In the genomic region with DNA sequence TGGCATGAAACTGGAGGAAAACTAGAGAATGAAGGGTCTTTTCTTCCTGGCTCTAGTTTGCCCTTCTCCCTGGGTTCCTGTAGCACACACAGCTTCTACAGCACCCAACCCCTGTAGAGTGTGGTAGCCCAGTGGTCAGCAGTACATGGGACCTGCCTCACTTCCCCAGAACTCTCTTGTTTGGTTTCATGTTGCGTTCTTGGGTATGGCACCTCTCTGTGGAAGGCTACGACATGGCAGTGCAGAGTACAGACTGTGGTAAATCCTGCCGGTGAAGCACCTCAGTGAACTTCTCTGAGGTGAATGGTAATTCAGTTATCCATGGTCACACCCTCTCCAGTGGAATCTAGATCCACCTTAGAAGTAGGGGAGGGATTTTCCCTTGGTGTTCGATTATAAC, we compare ENCODE assay signal across 2 cellular contexts.
TF ChIP-seq lines count a peak whose summit lies in the region.

No MANE protein-coding gene starts in this region.

TF ChIP-seq in GM23338, 12 proteins besides CTCF, POLR2A, EP300 and RAD21 (continued from another document):
- TF ChIP-seq, protein P1, sequence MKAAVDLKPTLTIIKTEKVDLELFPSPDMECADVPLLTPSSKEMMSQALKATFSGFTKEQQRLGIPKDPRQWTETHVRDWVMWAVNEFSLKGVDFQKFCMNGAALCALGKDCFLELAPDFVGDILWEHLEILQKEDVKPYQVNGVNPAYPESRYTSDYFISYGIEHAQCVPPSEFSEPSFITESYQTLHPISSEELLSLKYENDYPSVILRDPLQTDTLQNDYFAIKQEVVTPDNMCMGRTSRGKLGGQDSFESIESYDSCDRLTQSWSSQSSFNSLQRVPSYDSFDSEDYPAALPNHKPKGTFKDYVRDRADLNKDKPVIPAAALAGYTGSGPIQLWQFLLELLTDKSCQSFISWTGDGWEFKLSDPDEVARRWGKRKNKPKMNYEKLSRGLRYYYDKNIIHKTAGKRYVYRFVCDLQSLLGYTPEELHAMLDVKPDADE (IDR thresholded peaks at IDR 0.05) = no peak
- no peak for TF ChIP-seq NANOG (IDR thresholded peaks at IDR 0.05; ENCODE audit: borderline replicate concordance)
- TF ChIP-seq ZNF331 (CRISPR knock-in tag; IDR thresholded peaks at IDR 0.05; ENCODE audit: low read depth) = no peak
- no peak for TF ChIP-seq JUNB (IDR thresholded peaks at IDR 0.05; ENCODE audit: unreplicated experiment)
- TF ChIP-seq EZH2phosphoT487 (IDR thresholded peaks at IDR 0.05; ENCODE audit: unreplicated experiment) = no peak
- TF ChIP-seq, protein P2, sequence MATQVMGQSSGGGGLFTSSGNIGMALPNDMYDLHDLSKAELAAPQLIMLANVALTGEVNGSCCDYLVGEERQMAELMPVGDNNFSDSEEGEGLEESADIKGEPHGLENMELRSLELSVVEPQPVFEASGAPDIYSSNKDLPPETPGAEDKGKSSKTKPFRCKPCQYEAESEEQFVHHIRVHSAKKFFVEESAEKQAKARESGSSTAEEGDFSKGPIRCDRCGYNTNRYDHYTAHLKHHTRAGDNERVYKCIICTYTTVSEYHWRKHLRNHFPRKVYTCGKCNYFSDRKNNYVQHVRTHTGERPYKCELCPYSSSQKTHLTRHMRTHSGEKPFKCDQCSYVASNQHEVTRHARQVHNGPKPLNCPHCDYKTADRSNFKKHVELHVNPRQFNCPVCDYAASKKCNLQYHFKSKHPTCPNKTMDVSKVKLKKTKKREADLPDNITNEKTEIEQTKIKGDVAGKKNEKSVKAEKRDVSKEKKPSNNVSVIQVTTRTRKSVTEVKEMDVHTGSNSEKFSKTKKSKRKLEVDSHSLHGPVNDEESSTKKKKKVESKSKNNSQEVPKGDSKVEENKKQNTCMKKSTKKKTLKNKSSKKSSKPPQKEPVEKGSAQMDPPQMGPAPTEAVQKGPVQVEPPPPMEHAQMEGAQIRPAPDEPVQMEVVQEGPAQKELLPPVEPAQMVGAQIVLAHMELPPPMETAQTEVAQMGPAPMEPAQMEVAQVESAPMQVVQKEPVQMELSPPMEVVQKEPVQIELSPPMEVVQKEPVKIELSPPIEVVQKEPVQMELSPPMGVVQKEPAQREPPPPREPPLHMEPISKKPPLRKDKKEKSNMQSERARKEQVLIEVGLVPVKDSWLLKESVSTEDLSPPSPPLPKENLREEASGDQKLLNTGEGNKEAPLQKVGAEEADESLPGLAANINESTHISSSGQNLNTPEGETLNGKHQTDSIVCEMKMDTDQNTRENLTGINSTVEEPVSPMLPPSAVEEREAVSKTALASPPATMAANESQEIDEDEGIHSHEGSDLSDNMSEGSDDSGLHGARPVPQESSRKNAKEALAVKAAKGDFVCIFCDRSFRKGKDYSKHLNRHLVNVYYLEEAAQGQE (IDR thresholded peaks at IDR 0.05; ENCODE audit: unreplicated experiment) = no peak
- TF ChIP-seq ZNF114 (CRISPR knock-in tag; IDR thresholded peaks at IDR 0.05) = no peak
- TF ChIP-seq, protein P3, sequence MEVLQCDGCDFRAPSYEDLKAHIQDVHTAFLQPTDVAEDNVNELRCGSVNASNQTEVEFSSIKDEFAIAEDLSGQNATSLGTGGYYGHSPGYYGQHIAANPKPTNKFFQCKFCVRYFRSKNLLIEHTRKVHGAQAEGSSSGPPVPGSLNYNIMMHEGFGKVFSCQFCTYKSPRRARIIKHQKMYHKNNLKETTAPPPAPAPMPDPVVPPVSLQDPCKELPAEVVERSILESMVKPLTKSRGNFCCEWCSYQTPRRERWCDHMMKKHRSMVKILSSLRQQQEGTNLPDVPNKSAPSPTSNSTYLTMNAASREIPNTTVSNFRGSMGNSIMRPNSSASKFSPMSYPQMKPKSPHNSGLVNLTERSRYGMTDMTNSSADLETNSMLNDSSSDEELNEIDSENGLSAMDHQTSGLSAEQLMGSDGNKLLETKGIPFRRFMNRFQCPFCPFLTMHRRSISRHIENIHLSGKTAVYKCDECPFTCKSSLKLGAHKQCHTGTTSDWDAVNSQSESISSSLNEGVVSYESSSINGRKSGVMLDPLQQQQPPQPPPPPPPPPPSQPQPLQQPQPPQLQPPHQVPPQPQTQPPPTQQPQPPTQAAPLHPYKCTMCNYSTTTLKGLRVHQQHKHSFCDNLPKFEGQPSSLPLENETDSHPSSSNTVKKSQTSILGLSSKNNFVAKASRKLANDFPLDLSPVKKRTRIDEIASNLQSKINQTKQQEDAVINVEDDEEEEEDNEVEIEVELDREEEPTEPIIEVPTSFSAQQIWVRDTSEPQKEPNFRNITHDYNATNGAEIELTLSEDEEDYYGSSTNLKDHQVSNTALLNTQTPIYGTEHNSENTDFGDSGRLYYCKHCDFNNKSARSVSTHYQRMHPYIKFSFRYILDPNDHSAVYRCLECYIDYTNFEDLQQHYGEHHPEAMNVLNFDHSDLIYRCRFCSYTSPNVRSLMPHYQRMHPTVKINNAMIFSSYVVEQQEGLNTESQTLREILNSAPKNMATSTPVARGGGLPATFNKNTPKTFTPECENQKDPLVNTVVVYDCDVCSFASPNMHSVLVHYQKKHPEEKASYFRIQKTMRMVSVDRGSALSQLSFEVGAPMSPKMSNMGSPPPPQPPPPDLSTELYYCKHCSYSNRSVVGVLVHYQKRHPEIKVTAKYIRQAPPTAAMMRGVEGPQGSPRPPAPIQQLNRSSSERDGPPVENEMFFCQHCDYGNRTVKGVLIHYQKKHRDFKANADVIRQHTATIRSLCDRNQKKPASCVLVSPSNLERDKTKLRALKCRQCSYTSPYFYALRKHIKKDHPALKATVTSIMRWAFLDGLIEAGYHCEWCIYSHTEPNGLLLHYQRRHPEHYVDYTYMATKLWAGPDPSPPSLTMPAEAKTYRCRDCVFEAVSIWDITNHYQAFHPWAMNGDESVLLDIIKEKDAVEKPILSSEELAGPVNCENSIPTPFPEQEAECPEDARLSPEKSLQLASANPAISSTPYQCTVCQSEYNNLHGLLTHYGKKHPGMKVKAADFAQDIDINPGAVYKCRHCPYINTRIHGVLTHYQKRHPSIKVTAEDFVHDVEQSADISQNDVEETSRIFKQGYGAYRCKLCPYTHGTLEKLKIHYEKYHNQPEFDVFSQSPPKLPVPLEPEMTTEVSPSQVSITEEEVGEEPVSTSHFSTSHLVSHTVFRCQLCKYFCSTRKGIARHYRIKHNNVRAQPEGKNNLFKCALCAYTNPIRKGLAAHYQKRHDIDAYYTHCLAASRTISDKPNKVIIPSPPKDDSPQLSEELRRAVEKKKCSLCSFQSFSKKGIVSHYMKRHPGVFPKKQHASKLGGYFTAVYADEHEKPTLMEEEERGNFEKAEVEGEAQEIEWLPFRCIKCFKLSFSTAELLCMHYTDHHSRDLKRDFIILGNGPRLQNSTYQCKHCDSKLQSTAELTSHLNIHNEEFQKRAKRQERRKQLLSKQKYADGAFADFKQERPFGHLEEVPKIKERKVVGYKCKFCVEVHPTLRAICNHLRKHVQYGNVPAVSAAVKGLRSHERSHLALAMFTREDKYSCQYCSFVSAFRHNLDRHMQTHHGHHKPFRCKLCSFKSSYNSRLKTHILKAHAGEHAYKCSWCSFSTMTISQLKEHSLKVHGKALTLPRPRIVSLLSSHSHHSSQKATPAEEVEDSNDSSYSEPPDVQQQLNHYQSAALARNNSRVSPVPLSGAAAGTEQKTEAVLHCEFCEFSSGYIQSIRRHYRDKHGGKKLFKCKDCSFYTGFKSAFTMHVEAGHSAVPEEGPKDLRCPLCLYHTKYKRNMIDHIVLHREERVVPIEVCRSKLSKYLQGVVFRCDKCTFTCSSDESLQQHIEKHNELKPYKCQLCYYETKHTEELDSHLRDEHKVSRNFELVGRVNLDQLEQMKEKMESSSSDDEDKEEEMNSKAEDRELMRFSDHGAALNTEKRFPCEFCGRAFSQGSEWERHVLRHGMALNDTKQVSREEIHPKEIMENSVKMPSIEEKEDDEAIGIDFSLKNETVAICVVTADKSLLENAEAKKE (CRISPR knock-in tag; IDR thresholded peaks at IDR 0.05) = no peak

TF ChIP-seq in GM12878, 131 proteins besides CTCF, POLR2A, EP300 and RAD21:
- TF ChIP-seq, protein P4, sequence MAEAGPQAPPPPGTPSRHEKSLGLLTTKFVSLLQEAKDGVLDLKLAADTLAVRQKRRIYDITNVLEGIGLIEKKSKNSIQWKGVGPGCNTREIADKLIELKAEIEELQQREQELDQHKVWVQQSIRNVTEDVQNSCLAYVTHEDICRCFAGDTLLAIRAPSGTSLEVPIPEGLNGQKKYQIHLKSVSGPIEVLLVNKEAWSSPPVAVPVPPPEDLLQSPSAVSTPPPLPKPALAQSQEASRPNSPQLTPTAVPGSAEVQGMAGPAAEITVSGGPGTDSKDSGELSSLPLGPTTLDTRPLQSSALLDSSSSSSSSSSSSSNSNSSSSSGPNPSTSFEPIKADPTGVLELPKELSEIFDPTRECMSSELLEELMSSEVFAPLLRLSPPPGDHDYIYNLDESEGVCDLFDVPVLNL (IDR thresholded peaks at IDR 0.05; ENCODE audit: low read depth, low read length) = no peak
- no peak for TF ChIP-seq ASH2L (IDR thresholded peaks at IDR 0.05; ENCODE audit: borderline replicate concordance, low read depth)
- no peak for TF ChIP-seq SMARCA5 (IDR thresholded peaks at IDR 0.05)
- TF ChIP-seq, protein P2 (IDR thresholded peaks at IDR 0.05; ENCODE audit: low read depth, low read length) = no peak
- TF ChIP-seq FOXK2 (IDR thresholded peaks at IDR 0.05) = no peak
- TF ChIP-seq BACH1 (IDR thresholded peaks at IDR 0.05; ENCODE audit: borderline replicate concordance) = no peak
- TF ChIP-seq EZH2 (IDR thresholded peaks at IDR 0.05; ENCODE audit: borderline replicate concordance, control insufficient read depth, low read depth, low read length) = no peak
- no peak for TF ChIP-seq RELA (IDR thresholded peaks at IDR 0.05; ENCODE audit: borderline replicate concordance, partially characterized antibody)
- TF ChIP-seq, protein P5, sequence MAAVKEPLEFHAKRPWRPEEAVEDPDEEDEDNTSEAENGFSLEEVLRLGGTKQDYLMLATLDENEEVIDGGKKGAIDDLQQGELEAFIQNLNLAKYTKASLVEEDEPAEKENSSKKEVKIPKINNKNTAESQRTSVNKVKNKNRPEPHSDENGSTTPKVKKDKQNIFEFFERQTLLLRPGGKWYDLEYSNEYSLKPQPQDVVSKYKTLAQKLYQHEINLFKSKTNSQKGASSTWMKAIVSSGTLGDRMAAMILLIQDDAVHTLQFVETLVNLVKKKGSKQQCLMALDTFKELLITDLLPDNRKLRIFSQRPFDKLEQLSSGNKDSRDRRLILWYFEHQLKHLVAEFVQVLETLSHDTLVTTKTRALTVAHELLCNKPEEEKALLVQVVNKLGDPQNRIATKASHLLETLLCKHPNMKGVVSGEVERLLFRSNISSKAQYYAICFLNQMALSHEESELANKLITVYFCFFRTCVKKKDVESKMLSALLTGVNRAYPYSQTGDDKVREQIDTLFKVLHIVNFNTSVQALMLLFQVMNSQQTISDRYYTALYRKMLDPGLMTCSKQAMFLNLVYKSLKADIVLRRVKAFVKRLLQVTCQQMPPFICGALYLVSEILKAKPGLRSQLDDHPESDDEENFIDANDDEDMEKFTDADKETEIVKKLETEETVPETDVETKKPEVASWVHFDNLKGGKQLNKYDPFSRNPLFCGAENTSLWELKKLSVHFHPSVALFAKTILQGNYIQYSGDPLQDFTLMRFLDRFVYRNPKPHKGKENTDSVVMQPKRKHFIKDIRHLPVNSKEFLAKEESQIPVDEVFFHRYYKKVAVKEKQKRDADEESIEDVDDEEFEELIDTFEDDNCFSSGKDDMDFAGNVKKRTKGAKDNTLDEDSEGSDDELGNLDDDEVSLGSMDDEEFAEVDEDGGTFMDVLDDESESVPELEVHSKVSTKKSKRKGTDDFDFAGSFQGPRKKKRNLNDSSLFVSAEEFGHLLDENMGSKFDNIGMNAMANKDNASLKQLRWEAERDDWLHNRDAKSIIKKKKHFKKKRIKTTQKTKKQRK (IDR thresholded peaks at IDR 0.05; ENCODE audit: low read depth, low read length) = no peak
- no peak for TF ChIP-seq TARDBP (IDR thresholded peaks at IDR 0.05; ENCODE audit: borderline replicate concordance)
- TF ChIP-seq KLF5 (IDR thresholded peaks at IDR 0.05; ENCODE audit: partially characterized antibody) = no peak
- no peak for TF ChIP-seq NFIC (IDR thresholded peaks at IDR 0.05; ENCODE audit: low read depth, low read length)
- no peak for TF ChIP-seq ZNF207 (IDR thresholded peaks at IDR 0.05; ENCODE audit: borderline replicate concordance)
- TF ChIP-seq BHLHE40 (IDR thresholded peaks at IDR 0.05; ENCODE audit: borderline replicate concordance in 1 of 2, low read depth in 2 of 2, low read length in 1 of 2) = no peak
- TF ChIP-seq, protein P6, sequence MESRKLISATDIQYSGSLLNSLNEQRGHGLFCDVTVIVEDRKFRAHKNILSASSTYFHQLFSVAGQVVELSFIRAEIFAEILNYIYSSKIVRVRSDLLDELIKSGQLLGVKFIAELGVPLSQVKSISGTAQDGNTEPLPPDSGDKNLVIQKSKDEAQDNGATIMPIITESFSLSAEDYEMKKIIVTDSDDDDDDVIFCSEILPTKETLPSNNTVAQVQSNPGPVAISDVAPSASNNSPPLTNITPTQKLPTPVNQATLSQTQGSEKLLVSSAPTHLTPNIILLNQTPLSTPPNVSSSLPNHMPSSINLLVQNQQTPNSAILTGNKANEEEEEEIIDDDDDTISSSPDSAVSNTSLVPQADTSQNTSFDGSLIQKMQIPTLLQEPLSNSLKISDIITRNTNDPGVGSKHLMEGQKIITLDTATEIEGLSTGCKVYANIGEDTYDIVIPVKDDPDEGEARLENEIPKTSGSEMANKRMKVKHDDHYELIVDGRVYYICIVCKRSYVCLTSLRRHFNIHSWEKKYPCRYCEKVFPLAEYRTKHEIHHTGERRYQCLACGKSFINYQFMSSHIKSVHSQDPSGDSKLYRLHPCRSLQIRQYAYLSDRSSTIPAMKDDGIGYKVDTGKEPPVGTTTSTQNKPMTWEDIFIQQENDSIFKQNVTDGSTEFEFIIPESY (IDR thresholded peaks at IDR 0.05) = no peak
- TF ChIP-seq CHD1 (IDR thresholded peaks at IDR 0.05; ENCODE audit: low read depth, low read length) = no peak
- no peak for TF ChIP-seq PAX8 (IDR thresholded peaks at IDR 0.05)
- TF ChIP-seq PAX5 (IDR thresholded peaks at IDR 0.05; ENCODE audit: borderline replicate concordance, low read depth, low read length) = no peak
TF ChIP-seq in GM12878: peak in this region for 0.
